In the genomic region with DNA sequence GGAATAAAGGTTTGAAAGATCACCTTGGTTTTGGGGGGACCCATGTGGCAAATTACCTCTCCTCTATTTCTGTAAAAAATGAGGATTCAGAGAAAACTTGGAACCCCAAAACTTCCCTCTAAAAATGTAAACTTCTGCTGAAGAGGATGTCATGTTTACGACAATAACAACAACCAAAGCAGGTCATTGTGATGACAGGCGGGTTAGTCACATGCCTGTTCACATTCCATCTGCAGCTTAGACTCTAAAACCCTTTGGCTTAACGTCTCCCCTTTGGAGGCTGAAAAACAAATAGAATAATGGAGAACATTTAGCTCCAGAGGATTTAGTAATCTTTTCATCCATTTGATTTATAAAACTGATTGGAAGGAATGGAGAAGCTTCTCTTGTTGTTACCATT, we compare ENCODE assay signal across 17 cellular contexts.
DNase-seq lines count a peak whose midpoint lies in the region; ATAC-seq and TF ChIP-seq lines count a peak whose summit lies in the region.
"Had no signal": no experiment of that assay in that cellular context is flagged by ENCODE, and none has a peak within 500 bp of the region (broad histone marks: within the 10 kb centered on the region; RNA-seq: fewer than 3 reads in every experiment).

No MANE protein-coding gene starts in this region.

- H3K9me2 ChIP-seq in SK-N-SH = no peaks in the 10 kb centered on the region

- ATAC-seq in stimulated activated naive CD8-positive, alpha-beta T cell treated with anti-CD3 and anti-CD28 coated beads, Interleukin-15, amount 100 ng/mL, for 72 hours = no peak
- no peak for ATAC-seq in activated T-cell treated with anti-CD3 and anti-CD28 coated beads, Interleukin-2, amount 50 U/mL, for 4 hours

- H3K9ac ChIP-seq in SK-N-SH (peak overlapping the region; percentile 51; the same call in 1 of the 2 replicates), fibroblast of lung (ENCODE audit: insufficient read depth, low read length) (no peak overlapping the region), neural progenitor cell (no peak overlapping the region)
- H3K9ac ChIP-seq: BLaER1 had no signal

- H3K4me1 ChIP-seq in SK-N-SH (ENCODE audit: control insufficient read depth in 1 of 2, insufficient read depth in 2 of 2, low read depth in 1 of 2, low read length in 1 of 2) = no peaks in the 10 kb centered on the region; a peak in 1 of 4 replicates
- H3K4me1 ChIP-seq in fibroblast of lung (ENCODE audit: control insufficient read depth, extremely low read depth, insufficient read depth, low read length) = no peaks in the 10 kb centered on the region
- H3K4me1 ChIP-seq in neural progenitor cell = peaks cover 21% of the 10 kb centered on the region

- DNase-seq in EL (peak; percentile 45), SK-N-SH (no peak), fibroblast of lung (ENCODE audit: low read depth in 2 of 2) (peak in 1 of 2 donors; percentile 28), neural progenitor cell (ENCODE audit: low spot score) (peak; percentile 55), NCI-H774 (lab: John Stamatoyannopoulos, UW) (no peak), cerebellar cortex (ENCODE audit: low spot score) (no peak)
- no peak for DNase-seq in stimulated activated naive CD8-positive, alpha-beta T cell treated with anti-CD3 and anti-CD28 coated beads, Interleukin-15, amount 100 ng/mL, for 72 hours
- DNase-seq in activated T-cell treated with anti-CD3 and anti-CD28 coated beads, Interleukin-2, amount 50 U/mL, for 4 hours = no peak
- DNase-seq: activated CD4-positive, CD25-positive, alpha-beta regulatory T cell treated with anti-CD3 and anti-CD28 coated beads, Interleukin-2, amount 50 U/mL, for 72 hours; erythroblast; GDM1; NCI-H1105 treated with DMSO at 0.1 percent for 48 hours; NCI-H69 had no signal

- H3F3A ChIP-seq in SK-N-SH (replicated peaks; ENCODE audit: insufficient read depth) (peaks cover 18% of the 10 kb centered on the region), neural progenitor cell (ENCODE audit: low read depth) (peaks cover 4% of the 10 kb centered on the region)

- H3K27me3 ChIP-seq in SK-N-SH (ENCODE audit: insufficient read depth) (no peaks in the 10 kb centered on the region), fibroblast of lung (ENCODE audit: control insufficient read depth, insufficient read depth, low read length) (no peaks in the 10 kb centered on the region), neural progenitor cell (no peaks in the 10 kb centered on the region)
- H3K27me3 ChIP-seq: BLaER1, cardiac muscle cell, neutrophil had no signal

- POLR2A ChIA-PET in SK-N-SH (lab: Yijun Ruan, JAX) = no interaction called here

- TF ChIP-seq RAD21 in SK-N-SH (IDR thresholded peaks at IDR 0.05; ENCODE audit: low read length) = no peak

- H3K4me3 ChIP-seq in SK-N-SH (ENCODE audit: low read depth in 2 of 2, low read length in 1 of 2) = no peak overlapping the region
- no peak overlapping the region for H3K4me3 ChIP-seq in fibroblast of lung (replicated peaks in 1 of 4; ENCODE audit: control extremely low read depth in 1 of 4, insufficient read depth in 1 of 4, low read depth in 3 of 4, low read length in 4 of 4)
- no peak overlapping the region for H3K4me3 ChIP-seq in neural progenitor cell
- H3K4me3 ChIP-seq: BLaER1, cardiac muscle cell had no signal

- H3K4me2 ChIP-seq in SK-N-SH (peak overlapping the region; percentile 57; the same call in 1 of the 2 replicates), fibroblast of lung (ENCODE audit: extremely low read depth, insufficient read depth, low read length) (peak overlapping the region; percentile 48), neural progenitor cell (peak overlapping the region; percentile 45)
- H3K4me2 ChIP-seq: BLaER1 had no signal

- H3K4me3 Mint-ChIP-seq in neural progenitor cell = no peak overlapping the region
- no peak overlapping the region for H3K4me3 Mint-ChIP-seq in stimulated activated naive CD8-positive, alpha-beta T cell treated with anti-CD3 and anti-CD28 coated beads, Interleukin-15, amount 100 ng/mL, for 72 hours
- H3K4me3 Mint-ChIP-seq in activated T-cell treated with anti-CD3 and anti-CD28 coated beads, Interleukin-2, amount 50 U/mL, for 4 hours = no peak overlapping the region
- H3K4me3 Mint-ChIP-seq: activated T-helper 1 cell treated with anti-CD3 and anti-CD28 coated beads, Interleukin-12 subunit alpha, Interleukin-12 subunit beta, Interleukin-2, Interleukin-4 antibody, amounts not matched to agents 30 ng/mL and 10 ng/mL and 1 ng/mL, durations not matched to agents 14 hours and 24 hours and 36 hours had no signal

- no peak overlapping the region for H3K27ac Mint-ChIP-seq in neural progenitor cell
- no peak overlapping the region for H3K27ac Mint-ChIP-seq in stimulated activated naive CD8-positive, alpha-beta T cell treated with anti-CD3 and anti-CD28 coated beads, Interleukin-15, amount 100 ng/mL, for 72 hours
- H3K27ac Mint-ChIP-seq: activated T-helper 1 cell treated with anti-CD3 and anti-CD28 coated beads, Interleukin-12 subunit alpha, Interleukin-12 subunit beta, Interleukin-2, Interleukin-4 antibody, amounts not matched to agents 30 ng/mL and 10 ng/mL and 1 ng/mL, durations not matched to agents 14 hours and 24 hours and 36 hours had no signal

- H3K36me3 ChIP-seq in SK-N-SH (replicated peaks in 1 of 2; ENCODE audit: control insufficient read depth in 1 of 2, insufficient read depth in 2 of 2, low read length in 1 of 2) = no peaks in the 10 kb centered on the region
- H3K36me3 ChIP-seq in fibroblast of lung (ENCODE audit: control insufficient read depth, insufficient read depth, low read length) = no peaks in the 10 kb centered on the region
- H3K36me3 ChIP-seq in neural progenitor cell = no peaks in the 10 kb centered on the region
- H3K36me3 ChIP-seq: BLaER1, cardiac muscle cell, neutrophil had no signal

- H3K9me3 ChIP-seq in SK-N-SH (no peaks in the 10 kb centered on the region), fibroblast of lung (ENCODE audit: control insufficient read depth, insufficient read depth, low read depth, low read length) (no peaks in the 10 kb centered on the region), neural progenitor cell (ENCODE audit: low read depth) (no peaks in the 10 kb centered on the region)
- H3K9me3 ChIP-seq: neutrophil had no signal

- WGBS in SK-N-SH (ENCODE audit: low lambda C conversion rate) = 46% methylated on average over 3 of the region's 3 CpGs

- CTCF ChIA-PET in SK-N-SH (lab: Yijun Ruan, JAX) = no interaction called here

- peaks cover 15% of the 10 kb centered on the region for H3K4me1 Mint-ChIP-seq in neural progenitor cell
- peaks cover 12% of the 10 kb centered on the region for H3K4me1 Mint-ChIP-seq in stimulated activated naive CD8-positive, alpha-beta T cell treated with anti-CD3 and anti-CD28 coated beads, Interleukin-15, amount 100 ng/mL, for 72 hours
- H3K4me1 Mint-ChIP-seq in activated T-cell treated with anti-CD3 and anti-CD28 coated beads, Interleukin-2, amount 50 U/mL, for 4 hours (ENCODE audit: low read depth) = peaks cover 21% of the 10 kb centered on the region

- TF ChIP-seq CTCF in SK-N-SH (IDR thresholded peaks at IDR 0.05) (no peak), fibroblast of lung (conservative IDR thresholded peaks at IDR 0.05 in 1 of 2, IDR thresholded peaks at IDR 0.05 in 1 of 2; ENCODE audit: low read depth in 1 of 2, low read length in 2 of 2) (no peak), neural progenitor cell (IDR thresholded peaks at IDR 0.05) (no peak)

- TF ChIP-seq EP300 in SK-N-SH (IDR thresholded peaks at IDR 0.05; ENCODE audit: borderline replicate concordance in 1 of 2, low read depth in 1 of 2, low read length in 1 of 2) = no peak

- H3K79me2 ChIP-seq in SK-N-SH (ENCODE audit: insufficient read depth) = no peaks in the 10 kb centered on the region
- H3K79me2 ChIP-seq in fibroblast of lung (ENCODE audit: control insufficient read depth, insufficient read depth, low read length) = no peaks in the 10 kb centered on the region
- no peaks in the 10 kb centered on the region for H3K79me2 ChIP-seq in neural progenitor cell (ENCODE audit: low read depth)

- H3K27ac ChIP-seq in SK-N-SH (ENCODE audit: low read depth in 2 of 2, low read length in 1 of 2) (peak overlapping the region; percentile 79; a peak in 3 of 4 replicates), fibroblast of lung (ENCODE audit: insufficient read depth, low read length) (peak overlapping the region; percentile 27), neural progenitor cell (no peak overlapping the region)
- H3K27ac ChIP-seq: BLaER1, cardiac muscle cell, neutrophil had no signal

- H3K9me3 Mint-ChIP-seq in neural progenitor cell = peaks cover 24% of the 10 kb centered on the region
- peaks cover 0 to 14% of the 10 kb centered on the region in 2 donors for H3K9me3 Mint-ChIP-seq in stimulated activated naive CD8-positive, alpha-beta T cell treated with anti-CD3 and anti-CD28 coated beads, Interleukin-15, amount 100 ng/mL, for 72 hours
- H3K9me3 Mint-ChIP-seq in activated T-cell treated with anti-CD3 and anti-CD28 coated beads, Interleukin-2, amount 50 U/mL, for 4 hours = peaks cover 3% of the 10 kb centered on the region

- peaks cover 2% of the 10 kb centered on the region for H3K27me3 Mint-ChIP-seq in neural progenitor cell (ENCODE audit: insufficient read depth, low read depth)
- H3K27me3 Mint-ChIP-seq in stimulated activated naive CD8-positive, alpha-beta T cell treated with anti-CD3 and anti-CD28 coated beads, Interleukin-15, amount 100 ng/mL, for 72 hours = no peaks in the 10 kb centered on the region
- H3K27me3 Mint-ChIP-seq in activated T-cell treated with anti-CD3 and anti-CD28 coated beads, Interleukin-2, amount 50 U/mL, for 4 hours (ENCODE audit: low read depth) = no peaks in the 10 kb centered on the region

- H4K20me1 ChIP-seq in SK-N-SH (ENCODE audit: insufficient read depth) = no peaks in the 10 kb centered on the region
- H4K20me1 ChIP-seq in fibroblast of lung (ENCODE audit: control insufficient read depth, extremely low read depth, insufficient read depth, low read length) = no peaks in the 10 kb centered on the region
- H4K20me1 ChIP-seq in neural progenitor cell (ENCODE audit: low read depth) = no peaks in the 10 kb centered on the region
- H4K20me1 ChIP-seq: BLaER1 had no signal

- H3K36me3 Mint-ChIP-seq in neural progenitor cell = no peaks in the 10 kb centered on the region
- H3K36me3 Mint-ChIP-seq in activated T-cell treated with anti-CD3 and anti-CD28 coated beads, Interleukin-2, amount 50 U/mL, for 4 hours (ENCODE audit: insufficient read depth) = no peaks in the 10 kb centered on the region

- H2AFZ ChIP-seq in SK-N-SH (ENCODE audit: low read depth) (peak overlapping the region; percentile 62), fibroblast of lung (ENCODE audit: low read length) (no peak overlapping the region), neural progenitor cell (replicated peaks) (no peak overlapping the region)

TF ChIP-seq in SK-N-SH, 30 proteins besides CTCF, POLR2A, EP300 and RAD21 (continues in another document):
- TF ChIP-seq NFIC (IDR thresholded peaks at IDR 0.05; ENCODE audit: borderline replicate concordance) = no peak
- TF ChIP-seq CHD2 (IDR thresholded peaks at IDR 0.05; ENCODE audit: low read length, partially characterized antibody) = no peak
- TF ChIP-seq MAX (IDR thresholded peaks at IDR 0.05; ENCODE audit: low read depth) = 0 out of 2 replicates have a peak, but pooled peaks have one; percentile 52
- TF ChIP-seq GABPA (IDR thresholded peaks at IDR 0.05; ENCODE audit: low read depth) = no peak

Comparison
In these comparisons a context has a peak if more than half of its experiments do, and no peak if none do; other contexts are left out.
1. DNase-seq: peak in EL (single experiment) and neural progenitor cell (single experiment); none in SK-N-SH (single experiment), NCI-H774 (single experiment), cerebellar cortex (single experiment), stimulated activated naive CD8-positive, alpha-beta T cell treated with anti-CD3 and anti-CD28 coated beads, Interleukin-15, amount 100 ng/mL, for 72 hours (0 of 2) and activated T-cell treated with anti-CD3 and anti-CD28 coated beads, Interleukin-2, amount 50 U/mL, for 4 hours (single experiment).
2. Peak in every context shown above with its lines, with median percentiles within 50 percentile points of each other: H3K4me2 ChIP-seq.